ENCODE assay signal across 28 cellular contexts in genomic region chr6:79082304-79082703, GRCh38.
"Had no signal": no experiment of that assay in that cellular context is flagged by ENCODE, and none has a peak within 500 bp of the region (broad histone marks: within the 10 kb centered on the region; RNA-seq: fewer than 3 reads in every experiment).

No MANE protein-coding gene starts in this region.

- H3K27ac Mint-ChIP-seq: activated naive CD8-positive, alpha-beta T cell treated with anti-CD3 and anti-CD28 coated beads for 36 hours; activated T-helper 2 cell treated with anti-CD3 and anti-CD28 coated beads, Interferon-gamma antibody, Interleukin-2, Interleukin-4, amounts not matched to agents 10 μg/mL and 5 μg/mL and 100 μg/mL, durations not matched to agents 14 hours and 24 hours and 36 hours; mesothelial cell of epicardium; naive thymus-derived CD8-positive, alpha-beta T cell; T-helper 2 cell treated with Interferon-gamma antibody and Interleukin-4, amounts not matched to agents 5 μg/mL and 100 μg/mL, for 36 hours; WTC11 had no signal

- H3K27me3 ChIP-seq: neutrophil, ovary, spleen, upper lobe of right lung had no signal

- FAIRE-seq: astrocyte, endothelial cell of umbilical vein had no signal

- H3K9me3 ChIP-seq: neutrophil, ovary, prostate gland, spleen, thoracic aorta, upper lobe of right lung had no signal

- DNase-seq: activated CD4-positive, alpha-beta T cell treated with anti-CD3 and anti-CD28 coated beads, Interleukin-2, amount 50 U/mL, for 4 hours; activated CD8-positive, alpha-beta memory T cell treated with anti-CD3 and anti-CD28 coated beads, Interleukin-2, amount 50 U/mL, for 48 hours; activated naive CD4-positive, alpha-beta T cell treated with Interleukin-2 at 50 U/mL for 16 hours; activated naive CD8-positive, alpha-beta T cell treated with anti-CD3 and anti-CD28 coated beads for 36 hours; activated T-cell treated with anti-CD3 and anti-CD28 coated beads, Interleukin-2, amount 50 U/mL, for 4 hours; central memory CD4-positive, alpha-beta T cell; dermis blood vessel endothelial cell; effector CD8-positive, alpha-beta T cell; foreskin melanocyte; hippocampal formation; left ventricle myocardium superior; mammary epithelial cell; naive thymus-derived CD8-positive, alpha-beta T cell; ovary; spleen; stimulated activated CD4-positive, alpha-beta T cell treated with anti-CD3 and anti-CD28 coated beads, Interleukin-4, amount 100 ng/mL, for 1 hour; stimulated activated naive CD4-positive, alpha-beta T cell treated with Interleukin-2 at 50 U/mL for 16 hours; upper lobe of right lung had no signal

- ATAC-seq: activated T-cell treated with anti-CD3 and anti-CD28 coated beads, Interleukin-2, amount 50 U/mL, for 4 hours; esophagus mucosa; left ventricle myocardium superior; naive thymus-derived CD8-positive, alpha-beta T cell; upper lobe of right lung; WTC11 had no signal

- H3K4me1 ChIP-seq: prostate gland had no signal

- H3K4me3 ChIP-seq: ovary, prostate gland, spleen, thoracic aorta, upper lobe of right lung had no signal

- H3K27ac ChIP-seq: neutrophil, ovary, prostate gland, spleen, thoracic aorta, upper lobe of right lung had no signal

- H3K36me3 ChIP-seq: neutrophil, ovary, prostate gland, spleen, thoracic aorta, upper lobe of right lung had no signal

- H3K4me3 Mint-ChIP-seq: activated naive CD8-positive, alpha-beta T cell treated with anti-CD3 and anti-CD28 coated beads for 36 hours; activated T-cell treated with anti-CD3 and anti-CD28 coated beads, Interleukin-2, amount 50 U/mL, for 4 hours; mesothelial cell of epicardium; naive thymus-derived CD8-positive, alpha-beta T cell; T-helper 2 cell treated with Interferon-gamma antibody and Interleukin-4, amounts not matched to agents 5 μg/mL and 100 μg/mL, for 36 hours; WTC11 had no signal

- H3K9me3 Mint-ChIP-seq: activated naive CD8-positive, alpha-beta T cell treated with anti-CD3 and anti-CD28 coated beads for 36 hours; activated T-cell treated with anti-CD3 and anti-CD28 coated beads, Interleukin-2, amount 50 U/mL, for 4 hours; activated T-helper 2 cell treated with anti-CD3 and anti-CD28 coated beads, Interferon-gamma antibody, Interleukin-2, Interleukin-4, amounts not matched to agents 10 μg/mL and 5 μg/mL and 100 μg/mL, durations not matched to agents 14 hours and 24 hours and 36 hours; mesothelial cell of epicardium; naive thymus-derived CD8-positive, alpha-beta T cell; T-helper 2 cell treated with Interferon-gamma antibody and Interleukin-4, amounts not matched to agents 5 μg/mL and 100 μg/mL, for 36 hours; WTC11 had no signal

- H3K36me3 Mint-ChIP-seq: mesothelial cell of epicardium; naive thymus-derived CD8-positive, alpha-beta T cell; WTC11 had no signal
